Comparison of ENCODE assay signal across 2 cellular contexts in the genomic region with DNA sequence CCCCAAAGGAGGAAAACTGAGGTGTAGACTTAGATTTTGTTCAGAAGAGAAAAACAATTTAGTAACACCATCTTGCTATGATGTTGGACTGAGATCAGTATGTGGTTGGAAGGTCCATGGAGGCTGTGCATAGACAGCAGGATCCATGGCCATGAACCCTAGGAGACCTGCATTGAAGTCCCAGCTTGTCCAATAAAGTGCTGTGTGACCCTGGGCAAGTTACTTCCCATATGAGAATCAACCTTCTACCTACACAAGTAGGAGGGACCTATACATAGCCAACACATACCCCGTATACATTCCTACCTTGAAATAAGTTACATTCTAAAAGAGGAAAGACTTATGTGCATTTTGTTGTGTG.
TF ChIP-seq lines count a peak whose summit lies in the region.

No MANE protein-coding gene starts in this region.

TF ChIP-seq in IMR-90, 13 proteins besides CTCF, POLR2A, EP300 and RAD21:
- TF ChIP-seq RFX5 (IDR thresholded peaks at IDR 0.05; ENCODE audit: low read depth, low read length) (no peak), MXI1 (IDR thresholded peaks at IDR 0.05; ENCODE audit: borderline replicate concordance, low read depth, low read length) (no peak), NFE2L2 (IDR thresholded peaks at IDR 0.05; ENCODE audit: low read depth, low read length) (no peak), RCOR1 (IDR thresholded peaks at IDR 0.05; ENCODE audit: insufficient replicate concordance, low read length) (no peak), CEBPB (IDR thresholded peaks at IDR 0.05; ENCODE audit: low read depth, low read length) (no peak), CHD1 (IDR thresholded peaks at IDR 0.05; ENCODE audit: low read depth, low read length) (no peak), SMC3 (IDR thresholded peaks at IDR 0.05; ENCODE audit: low read depth, low read length) (no peak), MAZ (IDR thresholded peaks at IDR 0.05; ENCODE audit: borderline replicate concordance, low read depth, low read length) (no peak), MAFK (IDR thresholded peaks at IDR 0.05; ENCODE audit: low read depth, low read length) (no peak), FOS (IDR thresholded peaks at IDR 0.05; ENCODE audit: low read depth, low read length) (no peak), BHLHE40 (IDR thresholded peaks at IDR 0.05; ENCODE audit: low read depth, low read length) (no peak)
- TF ChIP-seq, protein P1, sequence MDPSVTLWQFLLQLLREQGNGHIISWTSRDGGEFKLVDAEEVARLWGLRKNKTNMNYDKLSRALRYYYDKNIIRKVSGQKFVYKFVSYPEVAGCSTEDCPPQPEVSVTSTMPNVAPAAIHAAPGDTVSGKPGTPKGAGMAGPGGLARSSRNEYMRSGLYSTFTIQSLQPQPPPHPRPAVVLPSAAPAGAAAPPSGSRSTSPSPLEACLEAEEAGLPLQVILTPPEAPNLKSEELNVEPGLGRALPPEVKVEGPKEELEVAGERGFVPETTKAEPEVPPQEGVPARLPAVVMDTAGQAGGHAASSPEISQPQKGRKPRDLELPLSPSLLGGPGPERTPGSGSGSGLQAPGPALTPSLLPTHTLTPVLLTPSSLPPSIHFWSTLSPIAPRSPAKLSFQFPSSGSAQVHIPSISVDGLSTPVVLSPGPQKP (IDR thresholded peaks at IDR 0.05; ENCODE audit: borderline replicate concordance, low read depth, low read length): no peak
- TF ChIP-seq, protein P2, sequence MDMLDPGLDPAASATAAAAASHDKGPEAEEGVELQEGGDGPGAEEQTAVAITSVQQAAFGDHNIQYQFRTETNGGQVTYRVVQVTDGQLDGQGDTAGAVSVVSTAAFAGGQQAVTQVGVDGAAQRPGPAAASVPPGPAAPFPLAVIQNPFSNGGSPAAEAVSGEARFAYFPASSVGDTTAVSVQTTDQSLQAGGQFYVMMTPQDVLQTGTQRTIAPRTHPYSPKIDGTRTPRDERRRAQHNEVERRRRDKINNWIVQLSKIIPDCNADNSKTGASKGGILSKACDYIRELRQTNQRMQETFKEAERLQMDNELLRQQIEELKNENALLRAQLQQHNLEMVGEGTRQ (IDR thresholded peaks at IDR 0.05; ENCODE audit: low read depth, low read length): no peak

TF ChIP-seq in K562, 482 proteins besides CTCF, POLR2A, EP300 and RAD21:
- TF ChIP-seq ZNF79 (CRISPR knock-in tag; IDR thresholded peaks at IDR 0.05; ENCODE audit: low read depth): no peak
- TF ChIP-seq, protein P3, sequence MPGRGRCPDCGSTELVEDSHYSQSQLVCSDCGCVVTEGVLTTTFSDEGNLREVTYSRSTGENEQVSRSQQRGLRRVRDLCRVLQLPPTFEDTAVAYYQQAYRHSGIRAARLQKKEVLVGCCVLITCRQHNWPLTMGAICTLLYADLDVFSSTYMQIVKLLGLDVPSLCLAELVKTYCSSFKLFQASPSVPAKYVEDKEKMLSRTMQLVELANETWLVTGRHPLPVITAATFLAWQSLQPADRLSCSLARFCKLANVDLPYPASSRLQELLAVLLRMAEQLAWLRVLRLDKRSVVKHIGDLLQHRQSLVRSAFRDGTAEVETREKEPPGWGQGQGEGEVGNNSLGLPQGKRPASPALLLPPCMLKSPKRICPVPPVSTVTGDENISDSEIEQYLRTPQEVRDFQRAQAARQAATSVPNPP (IDR thresholded peaks at IDR 0.05; ENCODE audit: borderline replicate concordance, insufficient read depth, insufficient read length): no peak
- no peak for TF ChIP-seq KLF6 (CRISPR knock-in tag; IDR thresholded peaks at IDR 0.05; ENCODE audit: borderline replicate concordance)
